ENCODE assay signal across 9 cellular contexts in the genomic region with DNA sequence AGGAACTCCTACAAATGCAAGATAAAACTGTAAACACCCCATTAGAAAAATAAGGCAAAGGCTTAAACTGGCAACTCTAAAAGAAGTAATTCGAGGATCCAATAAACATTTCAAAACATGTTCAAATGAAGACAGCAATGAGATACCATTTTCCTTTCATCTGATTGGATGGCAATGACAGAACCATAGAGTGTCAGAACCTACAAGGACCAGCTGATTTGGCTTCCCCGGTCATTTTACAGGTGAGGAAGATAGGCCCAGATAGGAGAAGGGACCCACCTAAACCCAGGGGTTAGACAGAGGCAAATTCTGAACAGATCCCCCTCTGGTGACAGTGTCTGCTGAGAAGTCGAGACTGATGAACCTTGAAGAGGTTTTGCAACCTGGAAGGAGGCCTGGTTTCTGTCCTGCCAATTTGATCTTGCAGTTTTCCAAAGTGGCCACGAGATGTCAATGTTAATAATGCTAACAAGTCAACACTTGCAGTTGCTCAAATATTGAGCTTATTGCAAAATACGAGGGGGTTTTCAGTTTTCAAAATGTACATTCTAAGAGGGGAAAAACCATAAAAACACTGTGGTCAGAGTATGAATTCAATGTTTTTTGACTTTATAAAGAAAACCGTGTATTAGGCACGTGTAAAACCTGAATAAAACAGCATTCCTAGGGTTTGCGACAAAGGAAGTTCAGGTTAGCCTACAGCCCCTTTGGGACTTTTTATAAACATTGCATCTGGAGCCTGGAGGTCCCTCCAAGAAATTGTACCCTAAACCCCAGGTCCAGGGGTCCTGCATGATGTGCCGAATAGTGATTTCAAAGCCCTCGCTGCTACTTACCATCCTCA. TPM values are rescaled to one million over a fixed set of nuclear protein-coding genes. Genes with fewer than 3 reads are reported as not detected.
A peak's percentile ranks its signal among the peaks of the same experiment; 100 is the strongest.
DNase-seq lines count a peak whose midpoint lies in the region; ATAC-seq, FAIRE-seq and TF ChIP-seq lines count a peak whose summit lies in the region.
"Had no signal": no experiment of that assay in that cellular context is flagged by ENCODE, and none has a peak within 500 bp of the region (broad histone marks: within the 10 kb centered on the region; RNA-seq: fewer than 3 reads in every experiment).

No MANE protein-coding gene starts in this region.

- DNase-seq in Ammon's horn (ENCODE audit: low spot score), result peak; percentile 70
- DNase-seq in GM13977 (ENCODE audit: low spot score), result peak; percentile 57
- DNase-seq in NCI-H460 (ENCODE audit: extremely low read depth, low read depth), result peak; percentile 27
- peak; percentile 76 for DNase-seq in MCF 10A (ENCODE audit: unreplicated experiment)
- peak; percentile 49 for DNase-seq in kidney tubule cell (ENCODE audit: low spot score)
- peak; percentile 13 for DNase-seq in transverse colon
- no peak for DNase-seq in GM12892 (ENCODE audit: insufficient read length)

- no peak for FAIRE-seq in GM12892 (lab: Jason Lieb, UNC)

- peaks cover under 1 to 5% (median 4%) of the 10 kb centered on the region in 4 donors for H3K4me1 ChIP-seq in transverse colon

- no peak overlapping the region for H3K27ac ChIP-seq in transverse colon

- no peak overlapping the region for H3K4me3 ChIP-seq in transverse colon

- no peaks in the 10 kb centered on the region for H3K36me3 Mint-ChIP-seq in MCF 10A (ENCODE audit: insufficient read depth, unreplicated experiment)

- WGBS in transverse colon (ENCODE audit: low coverage in 1 of 2), 2 donors, result 38 to 51% methylated on average over 7 to 10 of the region's 10 CpGs

- H3K27ac Mint-ChIP-seq in MCF 10A (ENCODE audit: low read depth, unreplicated experiment), result no peak overlapping the region
- H3K27ac Mint-ChIP-seq: stimulated activated naive CD8-positive, alpha-beta T cell treated with anti-CD3 and anti-CD28 coated beads, Interleukin-15, Interleukin-2, amounts not matched to agents 100 ng/mL and 50 ng/mL, for 24 hours had no signal

- H3K36me3 ChIP-seq in transverse colon, result no peaks in the 10 kb centered on the region

- no peak for TF ChIP-seq EP300 in transverse colon (IDR thresholded peaks at IDR 0.05; ENCODE audit: low read depth)

- no TSS peak for BruUV-seq in MCF 10A (replicated peaks; lab: Mats Ljungman, UMichigan)

- TF ChIP-seq CTCF in GM13977 (IDR thresholded peaks at IDR 0.05; ENCODE audit: extremely low read depth, insufficient read depth, missing control alignments) (peak; percentile 70), MCF 10A (IDR thresholded peaks at IDR 0.05; ENCODE audit: unreplicated experiment) (peak; percentile 70), transverse colon (IDR thresholded peaks at IDR 0.05) (peak; percentile 37 to 60 (median 46))

- intact Hi-C loops in MCF 10A (cut with micrococcal nuclease), result loop anchor here (1.0 to 5.0 kb wide), 4 partner anchors 49 to 247 kb away; no protein-coding TSS in a partner anchor
- intact Hi-C loops in transverse colon (cut with DNase I; ENCODE audit: low total_unique reads), result loop anchor here (5.0 kb wide), 1 partner anchor 107 kb away; no protein-coding TSS in a partner anchor

- CTCF ChIA-PET in MCF 10A (lab: Yijun Ruan, JAX), result interaction anchor here (0.6 to 18.4 kb wide), 32 partner anchors 7 to 899 kb away, joined by 3 to 271 read pairs (median 3); no protein-coding TSS in a partner anchor

- peaks cover 32% of the 10 kb centered on the region for H3K4me1 Mint-ChIP-seq in MCF 10A (ENCODE audit: insufficient read depth, unreplicated experiment)

- H3K27me3 Mint-ChIP-seq in MCF 10A (ENCODE audit: insufficient read depth, unreplicated experiment), result no peaks in the 10 kb centered on the region

- no peak overlapping the region for H3K4me3 Mint-ChIP-seq in MCF 10A (ENCODE audit: unreplicated experiment)
- H3K4me3 Mint-ChIP-seq: stimulated activated naive CD8-positive, alpha-beta T cell treated with anti-CD3 and anti-CD28 coated beads, Interleukin-15, Interleukin-2, amounts not matched to agents 100 ng/mL and 50 ng/mL, for 24 hours had no signal

- no peaks in the 10 kb centered on the region for H3K9me3 ChIP-seq in transverse colon

- POLR2A ChIA-PET in MCF 10A (lab: Yijun Ruan, JAX), result interaction anchor here (0.6 to 2.5 kb wide), 5 partner anchors 39 to 111 kb away, joined by 3 to 6 read pairs (median 4); no protein-coding TSS in a partner anchor

- ATAC-seq in HG03025 (IDR thresholded peaks at IDR 0.05; ENCODE audit: low FRiP score, unreplicated experiment), result no peak

- no peaks in the 10 kb centered on the region for H3K27me3 ChIP-seq in transverse colon

- TF ChIP-seq POLR2A in transverse colon (IDR thresholded peaks at IDR 0.05), result no peak
- TF ChIP-seq POLR2A in GM12892 (IDR thresholded peaks at IDR 0.05; ENCODE audit: low read depth, low read length), result no peak

- no peaks in the 10 kb centered on the region for H3K9me3 Mint-ChIP-seq in MCF 10A (ENCODE audit: unreplicated experiment)
- H3K9me3 Mint-ChIP-seq: stimulated activated naive CD8-positive, alpha-beta T cell treated with anti-CD3 and anti-CD28 coated beads, Interleukin-15, Interleukin-2, amounts not matched to agents 100 ng/mL and 50 ng/mL, for 24 hours had no signal

- in situ Hi-C loops in GM13977 (cut with MboI; ENCODE audit: low pct_unique_long_range_greater_than_20kb, low sequenced_read_pairs, unreplicated experiment) (loop anchor here (10.0 kb wide), 1 partner anchor 109 kb away; no protein-coding TSS in a partner anchor), transverse colon (cut with MboI; ENCODE audit: low pct_ligation_motif_present in 1 of 4, low pct_unique_long_range_greater_than_20kb in 1 of 4, low sequenced_read_pairs in 3 of 4) (loop anchor here in 2 of 4 donors (10.0 kb wide), 1 partner anchor 109 kb away; no protein-coding TSS in a partner anchor)

RNA-seq across cellular contexts. Expression of a gene that starts 21.5 kb away (rescaled TPM):
- not detected in 2 replicates for total RNA-seq in NCI-H460 (2014; rRNA removed; shearing (Covaris generic))
- polyA plus RNA-seq in NCI-H460 (2014; cell fraction: nucleus; rRNA removed), result not detected in 2 replicates
- total RNA-seq in MCF 10A (2022) (not detected in 2 replicates), transverse colon (not detected)
- not detected for polyA plus RNA-seq in GM12892 (2012; ENCODE audit: missing spikeins)

RNA-seq across cellular contexts. Expression of a gene that starts 41.1 kb away (rescaled TPM):
- not detected in 2 replicates for total RNA-seq in NCI-H460 (2014; rRNA removed; shearing (Covaris generic))
- not detected in 2 replicates for polyA plus RNA-seq in NCI-H460 (2014; cell fraction: nucleus; rRNA removed)
- total RNA-seq in MCF 10A (2022) (0.72 and 0.81 TPM in 2 replicates), transverse colon (10 to 100 TPM in 3 of 4 donors, 1 to 10 TPM in 1; 5.2 to 40.0 (median 22.3) TPM)
- polyA plus RNA-seq in GM12892 (2012; ENCODE audit: missing spikeins), result 107 TPM
